18 cellular contexts compared by ENCODE assay signal in genomic region chr2:235768606-235769005, GRCh38.
"Had no signal": no experiment of that assay in that cellular context is flagged by ENCODE, and none has a peak within 500 bp of the region (broad histone marks: within the 10 kb centered on the region; RNA-seq: fewer than 3 reads in every experiment).

No MANE protein-coding gene starts in this region.

- H3K27me3 Mint-ChIP-seq: natural killer cell treated with Interleukin-12 subunit alpha and Interleukin-12 subunit beta and Interleukin-15 and Interleukin-18, amount 100 ng/mL, for 72 hours; progenitor cell of endocrine pancreas had no signal

- H3K9me3 ChIP-seq: colonic mucosa, heart left ventricle, mucosa of descending colon, pancreas, tibial artery, upper lobe of left lung, vagina had no signal

- H3K27ac Mint-ChIP-seq: neural progenitor cell; progenitor cell of endocrine pancreas; stimulated activated effector memory CD8-positive, alpha-beta T cell treated with anti-CD3 and anti-CD28 coated beads, Interleukin-12 subunit alpha, Interleukin-12 subunit beta, amount 100 ng/mL, for 72 hours had no signal

- H3K36me3 ChIP-seq: colonic mucosa, neural progenitor cell, pancreas, vagina had no signal

- H3K27ac ChIP-seq: colonic mucosa, heart left ventricle, neural progenitor cell, pancreas, tibial artery, upper lobe of left lung, vagina had no signal

- DNase-seq: colonic mucosa; dermis blood vessel endothelial cell; heart left ventricle; mucosa of descending colon; pancreas; right cardiac atrium; stimulated activated CD4-positive, alpha-beta T cell treated with anti-CD3 and anti-CD28 coated beads, Interleukin-4, amount 100 ng/mL, for 1 hour; stimulated activated CD8-positive, alpha-beta memory T cell treated with anti-CD3 and anti-CD28 coated beads, Interleukin-4, amount 100 ng/mL, for 48 hours; stimulated activated naive CD8-positive, alpha-beta T cell treated with anti-CD3 and anti-CD28 coated beads, Interleukin-15, Interleukin-2, amounts not matched to agents 100 U/mL and 50 U/mL, for 24 hours had no signal

- H3K4me1 ChIP-seq: colonic mucosa, pancreas, vagina had no signal

- H3K4me3 Mint-ChIP-seq: natural killer cell treated with Interleukin-12 subunit alpha and Interleukin-12 subunit beta and Interleukin-15 and Interleukin-18, amount 100 ng/mL, for 72 hours; neural progenitor cell; stimulated activated effector memory CD8-positive, alpha-beta T cell treated with anti-CD3 and anti-CD28 coated beads, Interleukin-12 subunit alpha, Interleukin-12 subunit beta, amount 100 ng/mL, for 72 hours had no signal

- H3K4me3 ChIP-seq: colonic mucosa, heart left ventricle, mucosa of descending colon, neural progenitor cell, pancreas, tibial artery, upper lobe of left lung, vagina had no signal

- H3K9ac ChIP-seq: neural progenitor cell had no signal

- H3K4me2 ChIP-seq: neural progenitor cell had no signal

- FAIRE-seq: endothelial cell of umbilical vein, islet of Langerhans, pancreas had no signal

- H3K9me3 Mint-ChIP-seq: natural killer cell treated with Interleukin-12 subunit alpha and Interleukin-12 subunit beta and Interleukin-15 and Interleukin-18, amount 100 ng/mL, for 72 hours; neural progenitor cell; stimulated activated effector memory CD8-positive, alpha-beta T cell treated with anti-CD3 and anti-CD28 coated beads, Interleukin-12 subunit alpha, Interleukin-12 subunit beta, amount 100 ng/mL, for 72 hours had no signal

- H2AFZ ChIP-seq: neural progenitor cell had no signal

- H3K27me3 ChIP-seq: colonic mucosa, heart left ventricle, neural progenitor cell, pancreas, tibial artery, upper lobe of left lung, vagina had no signal

- H3K36me3 Mint-ChIP-seq: natural killer cell treated with Interleukin-12 subunit alpha and Interleukin-12 subunit beta and Interleukin-15 and Interleukin-18, amount 100 ng/mL, for 72 hours; stimulated activated effector memory CD8-positive, alpha-beta T cell treated with anti-CD3 and anti-CD28 coated beads, Interleukin-12 subunit alpha, Interleukin-12 subunit beta, amount 100 ng/mL, for 72 hours had no signal
